ENCODE assay signal across 3 cellular contexts in the genomic region with DNA sequence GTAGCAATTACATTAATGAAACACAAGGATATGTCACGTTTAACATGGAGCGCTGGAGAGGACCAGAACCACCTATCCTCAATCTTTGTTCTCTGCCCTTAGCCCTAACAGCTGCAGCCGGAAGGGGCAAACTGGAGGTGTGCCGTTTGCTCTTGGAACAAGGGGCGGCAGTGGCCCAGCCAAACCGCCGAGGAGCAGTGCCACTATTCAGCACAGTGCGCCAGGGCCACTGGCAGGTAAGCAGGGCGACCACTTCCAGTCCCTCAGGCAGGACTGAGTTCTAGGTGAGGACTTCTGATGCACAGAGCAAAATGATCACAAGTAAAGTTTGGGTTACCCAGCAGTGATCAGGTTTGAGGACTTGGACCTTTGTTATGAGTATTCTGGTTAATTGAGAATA.
TF ChIP-seq lines count a peak whose summit lies in the region.

No MANE protein-coding gene starts in this region.

TF ChIP-seq in SK-N-SH, 30 proteins besides CTCF, POLR2A, EP300 and RAD21:
- TF ChIP-seq NRF1 (IDR thresholded peaks at IDR 0.05; ENCODE audit: low read depth, low read length) (no peak), MEF2A (IDR thresholded peaks at IDR 0.05; ENCODE audit: borderline replicate concordance, low read depth) (no peak), RFX5 (IDR thresholded peaks at IDR 0.05; ENCODE audit: low read length) (no peak), JUND (IDR thresholded peaks at IDR 0.05) (no peak), RXRA (IDR thresholded peaks at IDR 0.05; ENCODE audit: borderline replicate concordance, low read depth) (no peak), SIN3A (IDR thresholded peaks at IDR 0.05; ENCODE audit: borderline replicate concordance, low read depth, low read length) (no peak), POLR2AphosphoS5 (IDR thresholded peaks at IDR 0.05; ENCODE audit: low read depth, low read length) (no peak), NFIC (IDR thresholded peaks at IDR 0.05; ENCODE audit: borderline replicate concordance) (no peak), GATA2 (CRISPR knock-in tag; IDR thresholded peaks at IDR 0.05) (no peak)
- TF ChIP-seq, protein P1, sequence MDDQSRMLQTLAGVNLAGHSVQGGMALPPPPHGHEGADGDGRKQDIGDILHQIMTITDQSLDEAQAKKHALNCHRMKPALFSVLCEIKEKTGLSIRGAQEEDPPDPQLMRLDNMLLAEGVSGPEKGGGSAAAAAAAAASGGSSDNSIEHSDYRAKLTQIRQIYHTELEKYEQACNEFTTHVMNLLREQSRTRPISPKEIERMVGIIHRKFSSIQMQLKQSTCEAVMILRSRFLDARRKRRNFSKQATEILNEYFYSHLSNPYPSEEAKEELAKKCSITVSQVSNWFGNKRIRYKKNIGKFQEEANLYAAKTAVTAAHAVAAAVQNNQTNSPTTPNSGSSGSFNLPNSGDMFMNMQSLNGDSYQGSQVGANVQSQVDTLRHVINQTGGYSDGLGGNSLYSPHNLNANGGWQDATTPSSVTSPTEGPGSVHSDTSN (IDR thresholded peaks at IDR 0.05): no peak

TF ChIP-seq in SK-N-SH treated with all-trans-retinoic acid at 6 μM for 48 hours, 23 proteins besides CTCF, POLR2A, EP300 and RAD21:
- TF ChIP-seq, protein P2, sequence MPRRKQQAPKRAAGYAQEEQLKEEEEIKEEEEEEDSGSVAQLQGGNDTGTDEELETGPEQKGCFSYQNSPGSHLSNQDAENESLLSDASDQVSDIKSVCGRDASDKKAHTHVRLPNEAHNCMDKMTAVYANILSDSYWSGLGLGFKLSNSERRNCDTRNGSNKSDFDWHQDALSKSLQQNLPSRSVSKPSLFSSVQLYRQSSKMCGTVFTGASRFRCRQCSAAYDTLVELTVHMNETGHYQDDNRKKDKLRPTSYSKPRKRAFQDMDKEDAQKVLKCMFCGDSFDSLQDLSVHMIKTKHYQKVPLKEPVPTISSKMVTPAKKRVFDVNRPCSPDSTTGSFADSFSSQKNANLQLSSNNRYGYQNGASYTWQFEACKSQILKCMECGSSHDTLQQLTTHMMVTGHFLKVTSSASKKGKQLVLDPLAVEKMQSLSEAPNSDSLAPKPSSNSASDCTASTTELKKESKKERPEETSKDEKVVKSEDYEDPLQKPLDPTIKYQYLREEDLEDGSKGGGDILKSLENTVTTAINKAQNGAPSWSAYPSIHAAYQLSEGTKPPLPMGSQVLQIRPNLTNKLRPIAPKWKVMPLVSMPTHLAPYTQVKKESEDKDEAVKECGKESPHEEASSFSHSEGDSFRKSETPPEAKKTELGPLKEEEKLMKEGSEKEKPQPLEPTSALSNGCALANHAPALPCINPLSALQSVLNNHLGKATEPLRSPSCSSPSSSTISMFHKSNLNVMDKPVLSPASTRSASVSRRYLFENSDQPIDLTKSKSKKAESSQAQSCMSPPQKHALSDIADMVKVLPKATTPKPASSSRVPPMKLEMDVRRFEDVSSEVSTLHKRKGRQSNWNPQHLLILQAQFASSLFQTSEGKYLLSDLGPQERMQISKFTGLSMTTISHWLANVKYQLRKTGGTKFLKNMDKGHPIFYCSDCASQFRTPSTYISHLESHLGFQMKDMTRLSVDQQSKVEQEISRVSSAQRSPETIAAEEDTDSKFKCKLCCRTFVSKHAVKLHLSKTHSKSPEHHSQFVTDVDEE (CRISPR knock-in tag; IDR thresholded peaks at IDR 0.05): no peak
TF ChIP-seq in SK-N-SH treated with all-trans-retinoic acid at 6 μM for 48 hours: peak in this region for 0.

TF ChIP-seq in HepG2, 621 proteins besides CTCF, POLR2A, EP300 and RAD21:
- no peak for TF ChIP-seq ZNF33B (CRISPR knock-in tag; IDR thresholded peaks at IDR 0.05)
- TF ChIP-seq, protein P3, sequence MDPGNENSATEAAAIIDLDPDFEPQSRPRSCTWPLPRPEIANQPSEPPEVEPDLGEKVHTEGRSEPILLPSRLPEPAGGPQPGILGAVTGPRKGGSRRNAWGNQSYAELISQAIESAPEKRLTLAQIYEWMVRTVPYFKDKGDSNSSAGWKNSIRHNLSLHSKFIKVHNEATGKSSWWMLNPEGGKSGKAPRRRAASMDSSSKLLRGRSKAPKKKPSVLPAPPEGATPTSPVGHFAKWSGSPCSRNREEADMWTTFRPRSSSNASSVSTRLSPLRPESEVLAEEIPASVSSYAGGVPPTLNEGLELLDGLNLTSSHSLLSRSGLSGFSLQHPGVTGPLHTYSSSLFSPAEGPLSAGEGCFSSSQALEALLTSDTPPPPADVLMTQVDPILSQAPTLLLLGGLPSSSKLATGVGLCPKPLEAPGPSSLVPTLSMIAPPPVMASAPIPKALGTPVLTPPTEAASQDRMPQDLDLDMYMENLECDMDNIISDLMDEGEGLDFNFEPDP (CRISPR knock-in tag; conservative IDR thresholded peaks at IDR 0.05): 0 out of 2 replicates have a peak, but pooled peaks have one; percentile 21
